Comparison of ENCODE assay signal across 8 cellular contexts in genomic region chr9:2017459-2018161, GRCh38. TPM values are rescaled to one million over a fixed set of nuclear protein-coding genes. Genes with fewer than 3 reads are reported as not detected.
A peak's percentile ranks its signal among the peaks of the same experiment; 100 is the strongest.
DNase-seq lines count a peak whose midpoint lies in the region; ATAC-seq and TF ChIP-seq lines count a peak whose summit lies in the region.

No MANE protein-coding gene starts in this region.

- peaks cover 3 to 7% of the 10 kb centered on the region in 2 donors for H3K27me3 Mint-ChIP-seq in natural killer cell treated with Interleukin-12 subunit alpha and Interleukin-12 subunit beta and Interleukin-15 and Interleukin-18, amount 100 ng/mL, for 72 hours

- DNase-seq in Ammon's horn (ENCODE audit: low spot score) (peak; percentile 92), RKO (ENCODE audit: low spot score) (peak; percentile 74), fibroblast of pulmonary artery (ENCODE audit: low read depth) (peak; percentile 79)
- peak; percentile 78 for DNase-seq in activated effector memory CD4-positive, alpha-beta T cell treated with Interleukin-2 at 50 U/mL for 16 hours
- DNase-seq in natural killer cell treated with Interleukin-12 subunit alpha and Interleukin-12 subunit beta and Interleukin-15 and Interleukin-18, amount 100 ng/mL, for 72 hours (ENCODE audit: low spot score) = peak; percentile 86
- DNase-seq in stimulated activated naive CD4-positive, alpha-beta T cell treated with Interleukin-2 at 50 U/mL for 16 hours (lab: John Stamatoyannopoulos, UW) = peak; percentile 76

- H3K36me3 Mint-ChIP-seq in natural killer cell treated with Interleukin-12 subunit alpha and Interleukin-12 subunit beta and Interleukin-15 and Interleukin-18, amount 100 ng/mL, for 72 hours = no peaks in the 10 kb centered on the region

- TF ChIP-seq CTCF in fibroblast of pulmonary artery (IDR thresholded peaks at IDR 0.05; ENCODE audit: low read length, missing control alignments) = no peak

- peak; percentile 29 for ATAC-seq in GM19035 (IDR thresholded peaks at IDR 0.05; ENCODE audit: unreplicated experiment)
- peak; percentile 26 for ATAC-seq in HG03439 (IDR thresholded peaks at IDR 0.05; ENCODE audit: unreplicated experiment)
- peak; percentile 65 to 71 for ATAC-seq in natural killer cell treated with Interleukin-12 subunit alpha and Interleukin-12 subunit beta and Interleukin-15 and Interleukin-18, amount 100 ng/mL, for 72 hours

- peaks cover 42 to 55% of the 10 kb centered on the region in 2 donors for H3K4me1 Mint-ChIP-seq in natural killer cell treated with Interleukin-12 subunit alpha and Interleukin-12 subunit beta and Interleukin-15 and Interleukin-18, amount 100 ng/mL, for 72 hours (ENCODE audit: low read depth in 2 of 2)

- peak overlapping the region; percentile 99 for H3K4me3 Mint-ChIP-seq in natural killer cell treated with Interleukin-12 subunit alpha and Interleukin-12 subunit beta and Interleukin-15 and Interleukin-18, amount 100 ng/mL, for 72 hours

- H3K27ac Mint-ChIP-seq in natural killer cell treated with Interleukin-12 subunit alpha and Interleukin-12 subunit beta and Interleukin-15 and Interleukin-18, amount 100 ng/mL, for 72 hours = peak overlapping the region; percentile 96 to 97

- H3K4me3 ChIP-seq in fibroblast of pulmonary artery (replicated peaks; ENCODE audit: low read depth, low read length) = peak overlapping the region; percentile 89

- H3K9me3 Mint-ChIP-seq in natural killer cell treated with Interleukin-12 subunit alpha and Interleukin-12 subunit beta and Interleukin-15 and Interleukin-18, amount 100 ng/mL, for 72 hours = no peaks in the 10 kb centered on the region

RNA-seq across cellular contexts. Expression of gene SMARCA2, which starts 2.5 kb away (rescaled TPM):
- 100 to 1,000 TPM; 124 to 174 TPM for total RNA-seq in natural killer cell treated with Interleukin-12 subunit alpha and Interleukin-12 subunit beta and Interleukin-15 and Interleukin-18, amount 100 ng/mL, for 72 hours

Comparison
In these comparisons a context has a peak if more than half of its experiments do, and no peak if none do; other contexts are left out.
1. Peak in every context shown above with its lines: DNase-seq, ATAC-seq and H3K4me3 ChIP-seq.